9 cellular contexts compared by ENCODE assay signal in genomic region chr10:22322663-22323160, GRCh38. TPM values are rescaled to one million over a fixed set of nuclear protein-coding genes. Genes with fewer than 3 reads are reported as not detected.
DNase-seq lines count a peak whose midpoint lies in the region; ATAC-seq and TF ChIP-seq lines count a peak whose summit lies in the region.
"Had no signal": no experiment of that assay in that cellular context is flagged by ENCODE, and none has a peak within 500 bp of the region (broad histone marks: within the 10 kb centered on the region; RNA-seq: fewer than 3 reads in every experiment).

No MANE protein-coding gene starts in this region.

- peak overlapping the region; percentile 96 for H3K27ac Mint-ChIP-seq in activated naive CD4-positive, alpha-beta T cell treated with anti-CD3 and anti-CD28 coated beads, Interleukin-2, amount 50 U/mL, for 24 hours
- peak overlapping the region in 1 of 2 donors; percentile 81 for H3K27ac Mint-ChIP-seq in activated naive CD4-positive, alpha-beta T cell treated with anti-CD3 and anti-CD28 coated beads, Interleukin-2, amount 50 U/mL, for 72 hours
- H3K27ac Mint-ChIP-seq in memory B cell: peak overlapping the region; percentile 90
- H3K27ac Mint-ChIP-seq in type B pancreatic cell: peak overlapping the region; percentile 89

- H3K4me1 Mint-ChIP-seq in activated naive CD4-positive, alpha-beta T cell treated with anti-CD3 and anti-CD28 coated beads, Interleukin-2, amount 50 U/mL, for 24 hours: peaks cover 62% of the 10 kb centered on the region
- peaks cover 33% of the 10 kb centered on the region for H3K4me1 Mint-ChIP-seq in memory B cell
- H3K4me1 Mint-ChIP-seq in type B pancreatic cell (ENCODE audit: unreplicated experiment): peaks cover 45% of the 10 kb centered on the region

- in situ Hi-C loops in astrocyte of the spinal cord (cut with HindIII; ENCODE audit: low sequenced_read_pairs): no loop called here

- ATAC-seq in activated naive CD4-positive, alpha-beta T cell treated with anti-CD3 and anti-CD28 coated beads, Interleukin-2, amount 50 U/mL, for 72 hours: no peak
- ATAC-seq in memory B cell (ENCODE audit: low read depth): no peak
- ATAC-seq in GM21381 (IDR thresholded peaks at IDR 0.05; ENCODE audit: unreplicated experiment): no peak

- H3K4me3 Mint-ChIP-seq in activated naive CD4-positive, alpha-beta T cell treated with anti-CD3 and anti-CD28 coated beads, Interleukin-2, amount 50 U/mL, for 24 hours: peak overlapping the region; percentile 93
- H3K4me3 Mint-ChIP-seq in memory B cell: peak overlapping the region; percentile 91
- H3K4me3 Mint-ChIP-seq in type B pancreatic cell: peak overlapping the region; percentile 93

- peaks cover 9% of the 10 kb centered on the region for H3K36me3 Mint-ChIP-seq in activated naive CD4-positive, alpha-beta T cell treated with anti-CD3 and anti-CD28 coated beads, Interleukin-2, amount 50 U/mL, for 24 hours
- H3K36me3 Mint-ChIP-seq in activated naive CD4-positive, alpha-beta T cell treated with anti-CD3 and anti-CD28 coated beads, Interleukin-2, amount 50 U/mL, for 72 hours: peaks cover 11 to 32% of the 10 kb centered on the region in 2 donors
- H3K36me3 Mint-ChIP-seq in memory B cell (peaks cover 4% of the 10 kb centered on the region), type B pancreatic cell (peaks cover 11% of the 10 kb centered on the region)

- no peak for DNase-seq in activated naive CD4-positive, alpha-beta T cell treated with anti-CD3 and anti-CD28 coated beads, Interleukin-2, amount 50 U/mL, for 72 hours (ENCODE audit: low spot score in 2 of 2)
- DNase-seq in astrocyte of the spinal cord (ENCODE audit: low read depth, low spot score): no peak
- DNase-seq in memory B cell (ENCODE audit: low spot score in 2 of 2): no peak
- DNase-seq in type B pancreatic cell (ENCODE audit: extremely low spot score, unreplicated experiment): no peak
- DNase-seq in DMS153 treated with DMSO at 0.1 percent for 48 hours (lab: John Stamatoyannopoulos, UW; ENCODE audit: unreplicated experiment): no peak
- no peak for DNase-seq in DMS153 (lab: John Stamatoyannopoulos, UW)

- no peaks in the 10 kb centered on the region for H3K9me3 Mint-ChIP-seq in activated naive CD4-positive, alpha-beta T cell treated with anti-CD3 and anti-CD28 coated beads, Interleukin-2, amount 50 U/mL, for 24 hours
- no peaks in the 10 kb centered on the region for H3K9me3 Mint-ChIP-seq in activated naive CD4-positive, alpha-beta T cell treated with anti-CD3 and anti-CD28 coated beads, Interleukin-2, amount 50 U/mL, for 72 hours
- H3K9me3 Mint-ChIP-seq in memory B cell: no peaks in the 10 kb centered on the region
- H3K9me3 Mint-ChIP-seq in type B pancreatic cell: no peaks in the 10 kb centered on the region

- H3K4me3 ChIP-seq in astrocyte of the spinal cord (ENCODE audit: low read depth, low read length): peak overlapping the region; percentile 70

- TF ChIP-seq CTCF in astrocyte of the spinal cord (IDR thresholded peaks at IDR 0.05; ENCODE audit: low read depth, low read length) (no peak), type B pancreatic cell (conservative IDR thresholded peaks at IDR 0.05) (no peak)

- H3K27me3 Mint-ChIP-seq in activated naive CD4-positive, alpha-beta T cell treated with anti-CD3 and anti-CD28 coated beads, Interleukin-2, amount 50 U/mL, for 24 hours: peaks cover 39% of the 10 kb centered on the region
- H3K27me3 Mint-ChIP-seq in memory B cell (no peaks in the 10 kb centered on the region), type B pancreatic cell (peaks cover 64% of the 10 kb centered on the region)

RNA-seq across cellular contexts. Expression of gene BMI1, which starts 1.8 kb away (rescaled TPM):
- 10 to 100 TPM; 42.9 to 48.7 TPM for total RNA-seq in activated naive CD4-positive, alpha-beta T cell treated with anti-CD3 and anti-CD28 coated beads, Interleukin-2, amount 50 U/mL, for 72 hours
- 28.9 and 36.6 TPM in 2 replicates for total RNA-seq in type B pancreatic cell (ENCODE audit: low replicate concordance)

RNA-seq across cellular contexts. Expression of gene COMMD3, which starts 6.5 kb away (rescaled TPM):
- 10 to 100 TPM; 57.3 to 91.3 TPM for total RNA-seq in activated naive CD4-positive, alpha-beta T cell treated with anti-CD3 and anti-CD28 coated beads, Interleukin-2, amount 50 U/mL, for 72 hours
- total RNA-seq in type B pancreatic cell (ENCODE audit: low replicate concordance): 42.5 and 51.3 TPM in 2 replicates

RNA-seq across cellular contexts. Expression of gene SPAG6, which starts 22.6 kb away (rescaled TPM):
- total RNA-seq in activated naive CD4-positive, alpha-beta T cell treated with anti-CD3 and anti-CD28 coated beads, Interleukin-2, amount 50 U/mL, for 72 hours: under 1 TPM in 1 of 2 donors, not detected in 1; 0.19 TPM
- 1.9 and 6.6 TPM in 2 replicates for total RNA-seq in type B pancreatic cell (ENCODE audit: low replicate concordance)
- total RNA-seq: LHCN-M2 had no signal
